ENCODE assay signal across 1 cellular context in genomic region chr19:11581740-11582139, GRCh38.
TF ChIP-seq lines count a peak whose summit lies in the region.

No MANE protein-coding gene starts in this region.

TF ChIP-seq in GM12878, 131 proteins besides CTCF, POLR2A, EP300 and RAD21 (continued from another document and continues in another):
- TF ChIP-seq REST (IDR thresholded peaks at IDR 0.05; ENCODE audit: low read depth, low read length), result no peak
- TF ChIP-seq YBX1 (IDR thresholded peaks at IDR 0.05), result peak; percentile 87
- no peak for TF ChIP-seq KLF5 (IDR thresholded peaks at IDR 0.05; ENCODE audit: partially characterized antibody)
- peak; percentile 62 for TF ChIP-seq IKZF1 (conservative IDR thresholded peaks at IDR 0.05)
- TF ChIP-seq RFX5 (IDR thresholded peaks at IDR 0.05; ENCODE audit: low read depth, low read length), result peak; percentile 93
- peak; percentile 12; the same call in 1 of the 2 replicates for TF ChIP-seq FOXM1 (IDR thresholded peaks at IDR 0.05; ENCODE audit: low read depth, low read length)
- no peak for TF ChIP-seq E2F4 (IDR thresholded peaks at IDR 0.05; ENCODE audit: low read depth, low read length)
- TF ChIP-seq ZNF217 (IDR thresholded peaks at IDR 0.05), result no peak
- TF ChIP-seq RB1 (IDR thresholded peaks at IDR 0.05; ENCODE audit: borderline replicate concordance), result peak; percentile 52; the same call in 1 of the 2 replicates
- no peak for TF ChIP-seq ZBED1 (IDR thresholded peaks at IDR 0.05; ENCODE audit: borderline replicate concordance)
- TF ChIP-seq CEBPB (IDR thresholded peaks at IDR 0.05; ENCODE audit: borderline replicate concordance in 1 of 2, low read depth in 2 of 2, low read length in 2 of 2), result no peak
- TF ChIP-seq WRNIP1 (IDR thresholded peaks at IDR 0.05; ENCODE audit: borderline replicate concordance, low read depth, low read length), result no peak
- TF ChIP-seq TARDBP (IDR thresholded peaks at IDR 0.05; ENCODE audit: borderline replicate concordance), result no peak
- no peak for TF ChIP-seq RELA (IDR thresholded peaks at IDR 0.05; ENCODE audit: borderline replicate concordance, partially characterized antibody)
- TF ChIP-seq FOS (IDR thresholded peaks at IDR 0.05; ENCODE audit: borderline replicate concordance, extremely low read depth, insufficient read length), result no peak
- peak; percentile 79 for TF ChIP-seq MLLT1 (IDR thresholded peaks at IDR 0.05)
- TF ChIP-seq BCLAF1 (IDR thresholded peaks at IDR 0.05), result no peak
- no peak for TF ChIP-seq BMI1 (IDR thresholded peaks at IDR 0.05; ENCODE audit: borderline replicate concordance)
- TF ChIP-seq, protein P1, sequence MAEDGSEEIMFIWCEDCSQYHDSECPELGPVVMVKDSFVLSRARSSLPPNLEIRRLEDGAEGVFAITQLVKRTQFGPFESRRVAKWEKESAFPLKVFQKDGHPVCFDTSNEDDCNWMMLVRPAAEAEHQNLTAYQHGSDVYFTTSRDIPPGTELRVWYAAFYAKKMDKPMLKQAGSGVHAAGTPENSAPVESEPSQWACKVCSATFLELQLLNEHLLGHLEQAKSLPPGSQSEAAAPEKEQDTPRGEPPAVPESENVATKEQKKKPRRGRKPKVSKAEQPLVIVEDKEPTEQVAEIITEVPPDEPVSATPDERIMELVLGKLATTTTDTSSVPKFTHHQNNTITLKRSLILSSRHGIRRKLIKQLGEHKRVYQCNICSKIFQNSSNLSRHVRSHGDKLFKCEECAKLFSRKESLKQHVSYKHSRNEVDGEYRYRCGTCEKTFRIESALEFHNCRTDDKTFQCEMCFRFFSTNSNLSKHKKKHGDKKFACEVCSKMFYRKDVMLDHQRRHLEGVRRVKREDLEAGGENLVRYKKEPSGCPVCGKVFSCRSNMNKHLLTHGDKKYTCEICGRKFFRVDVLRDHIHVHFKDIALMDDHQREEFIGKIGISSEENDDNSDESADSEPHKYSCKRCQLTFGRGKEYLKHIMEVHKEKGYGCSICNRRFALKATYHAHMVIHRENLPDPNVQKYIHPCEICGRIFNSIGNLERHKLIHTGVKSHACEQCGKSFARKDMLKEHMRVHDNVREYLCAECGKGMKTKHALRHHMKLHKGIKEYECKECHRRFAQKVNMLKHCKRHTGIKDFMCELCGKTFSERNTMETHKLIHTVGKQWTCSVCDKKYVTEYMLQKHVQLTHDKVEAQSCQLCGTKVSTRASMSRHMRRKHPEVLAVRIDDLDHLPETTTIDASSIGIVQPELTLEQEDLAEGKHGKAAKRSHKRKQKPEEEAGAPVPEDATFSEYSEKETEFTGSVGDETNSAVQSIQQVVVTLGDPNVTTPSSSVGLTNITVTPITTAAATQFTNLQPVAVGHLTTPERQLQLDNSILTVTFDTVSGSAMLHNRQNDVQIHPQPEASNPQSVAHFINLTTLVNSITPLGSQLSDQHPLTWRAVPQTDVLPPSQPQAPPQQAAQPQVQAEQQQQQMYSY (CRISPR knock-in tag; IDR thresholded peaks at IDR 0.05), result no peak
- TF ChIP-seq RUNX3 (IDR thresholded peaks at IDR 0.05; ENCODE audit: low read length), result peak; percentile 58; the same call in 1 of the 2 replicates
- no peak for TF ChIP-seq KAT2A (conservative IDR thresholded peaks at IDR 0.05; ENCODE audit: control insufficient read depth, low read depth, low read length)
- no peak for TF ChIP-seq TCF7 (IDR thresholded peaks at IDR 0.05; ENCODE audit: borderline replicate concordance)
- no peak for TF ChIP-seq SMC3 (IDR thresholded peaks at IDR 0.05; ENCODE audit: borderline replicate concordance, low read length)
- TF ChIP-seq NR2C1 (IDR thresholded peaks at IDR 0.05), result no peak
- no peak for TF ChIP-seq USF1 (IDR thresholded peaks at IDR 0.05; ENCODE audit: borderline replicate concordance, extremely low read length, insufficient read depth, low read depth, low read length)
- no peak for TF ChIP-seq CBFB (IDR thresholded peaks at IDR 0.05; ENCODE audit: low read depth)
- peak; percentile 80 for TF ChIP-seq MTA2 (IDR thresholded peaks at IDR 0.05; ENCODE audit: low read depth)
- TF ChIP-seq MTA3 (IDR thresholded peaks at IDR 0.05; ENCODE audit: borderline replicate concordance, low read length), result no peak
- peak in 1 of 2 experiments; percentile 82; a peak in 2 of 3 replicates for TF ChIP-seq EGR1 (IDR thresholded peaks at IDR 0.05; ENCODE audit: borderline replicate concordance in 1 of 2, low read depth in 2 of 2, low read length in 2 of 2)
- no peak for TF ChIP-seq HDAC2 (IDR thresholded peaks at IDR 0.05)
- TF ChIP-seq KDM1A (IDR thresholded peaks at IDR 0.05; ENCODE audit: borderline replicate concordance), result no peak
- no peak for TF ChIP-seq CBX3 (IDR thresholded peaks at IDR 0.05; ENCODE audit: borderline replicate concordance, low read depth)
- TF ChIP-seq PAX5 (IDR thresholded peaks at IDR 0.05; ENCODE audit: borderline replicate concordance, low read depth, low read length), result peak; percentile 66
- TF ChIP-seq, protein P2, sequence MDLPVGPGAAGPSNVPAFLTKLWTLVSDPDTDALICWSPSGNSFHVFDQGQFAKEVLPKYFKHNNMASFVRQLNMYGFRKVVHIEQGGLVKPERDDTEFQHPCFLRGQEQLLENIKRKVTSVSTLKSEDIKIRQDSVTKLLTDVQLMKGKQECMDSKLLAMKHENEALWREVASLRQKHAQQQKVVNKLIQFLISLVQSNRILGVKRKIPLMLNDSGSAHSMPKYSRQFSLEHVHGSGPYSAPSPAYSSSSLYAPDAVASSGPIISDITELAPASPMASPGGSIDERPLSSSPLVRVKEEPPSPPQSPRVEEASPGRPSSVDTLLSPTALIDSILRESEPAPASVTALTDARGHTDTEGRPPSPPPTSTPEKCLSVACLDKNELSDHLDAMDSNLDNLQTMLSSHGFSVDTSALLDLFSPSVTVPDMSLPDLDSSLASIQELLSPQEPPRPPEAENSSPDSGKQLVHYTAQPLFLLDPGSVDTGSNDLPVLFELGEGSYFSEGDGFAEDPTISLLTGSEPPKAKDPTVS (IDR thresholded peaks at IDR 0.05; ENCODE audit: low read depth, low read length), result no peak
- TF ChIP-seq SMAD1 (IDR thresholded peaks at IDR 0.05; ENCODE audit: low read depth, partially characterized antibody), result peak; percentile 46
- TF ChIP-seq HDAC6 (IDR thresholded peaks at IDR 0.05; ENCODE audit: unreplicated experiment), result no peak
- TF ChIP-seq STAT1 (conservative IDR thresholded peaks at IDR 0.05), result no peak
- TF ChIP-seq POU2F2 (IDR thresholded peaks at IDR 0.05; ENCODE audit: borderline replicate concordance, low read depth, low read length), result peak; percentile 50; the same call in 1 of the 3 replicates
- peak; percentile 82 for TF ChIP-seq CUX1 (IDR thresholded peaks at IDR 0.05; ENCODE audit: insufficient replicate concordance, low read depth, low read length)
- no peak for TF ChIP-seq RCOR1 (conservative IDR thresholded peaks at IDR 0.05; ENCODE audit: low read depth, low read length)
- TF ChIP-seq SUZ12 (IDR thresholded peaks at IDR 0.05; ENCODE audit: unreplicated experiment), result no peak
- TF ChIP-seq NBN (IDR thresholded peaks at IDR 0.05), result peak; percentile 96
- 0 out of 2 replicates have a peak, but pooled peaks have one; percentile 31 for TF ChIP-seq TBL1XR1 (IDR thresholded peaks at IDR 0.05; ENCODE audit: low read depth, low read length)
